In genomic region chr13:21055016-21055415, GRCh38 we compare ENCODE assay signal across 23 cellular contexts. TPM values are rescaled to one million over a fixed set of nuclear protein-coding genes. Genes with fewer than 3 reads are reported as not detected.
A peak's percentile ranks its signal among the peaks of the same experiment; 100 is the strongest.
DNase-seq lines count a peak whose midpoint lies in the region; ATAC-seq and TF ChIP-seq lines count a peak whose summit lies in the region.
"Had no signal": no experiment of that assay in that cellular context is flagged by ENCODE, and none has a peak within 500 bp of the region (broad histone marks: within the 10 kb centered on the region; RNA-seq: fewer than 3 reads in every experiment).

No MANE protein-coding gene starts in this region.

- no peak overlapping the region for H3K18ac ChIP-seq in mesenchymal stem cell (ENCODE audit: low read depth in 1 of 2, low read length in 2 of 2)

- H3K23ac ChIP-seq in mesenchymal stem cell (ENCODE audit: low read length in 2 of 2) = no peak overlapping the region

- H2AK5ac ChIP-seq in mesenchymal stem cell (ENCODE audit: low read length, severe bottlenecking) = no peak overlapping the region

- H3K4ac ChIP-seq in mesenchymal stem cell (ENCODE audit: low read depth in 1 of 2, low read length in 2 of 2) = no peak overlapping the region

- no peak overlapping the region for H3K4me3 Mint-ChIP-seq in T-helper 2 cell treated with Interferon-gamma antibody and Interleukin-4, amounts not matched to agents 5 μg/mL and 100 μg/mL, for 36 hours
- H3K4me3 Mint-ChIP-seq: effector memory CD8-positive, alpha-beta T cell; nephron had no signal

- no peak overlapping the region for H3K27ac Mint-ChIP-seq in T-helper 2 cell treated with Interferon-gamma antibody and Interleukin-4, amounts not matched to agents 5 μg/mL and 100 μg/mL, for 36 hours
- H3K27ac Mint-ChIP-seq: brain; effector memory CD8-positive, alpha-beta T cell had no signal

- peaks cover 0 to 81% (median 12%) of the 10 kb centered on the region in 11 experiments; a peak in 10 of 22 replicates for H3K36me3 ChIP-seq in BLaER1 treated with 17β-estradiol and CSF1 and Interleukin-3, amounts not matched to agents 10 nM and 100 nM
- H3K36me3 ChIP-seq in mesenchymal stem cell (ENCODE audit: control insufficient read depth in 1 of 2, insufficient read depth in 2 of 2, low read depth in 1 of 2, low read length in 2 of 2) (peaks cover 2 to 20% of the 10 kb centered on the region in 2 experiments), skeletal muscle tissue (ENCODE audit: control insufficient read depth in 3 of 3, insufficient read depth in 3 of 3, low read length in 3 of 3) (no peaks in the 10 kb centered on the region)
- H3K36me3 ChIP-seq: upper lobe of right lung had no signal

- H4K91ac ChIP-seq in mesenchymal stem cell (ENCODE audit: low read length) = no peak overlapping the region

- H3K9ac ChIP-seq in BLaER1 treated with 17β-estradiol and CSF1 and Interleukin-3, amounts not matched to agents 10 nM and 100 nM = no peak overlapping the region
- H3K9ac ChIP-seq in mesenchymal stem cell (ENCODE audit: low read length) (peak overlapping the region; percentile 44), skeletal muscle tissue (ENCODE audit: low read depth in 1 of 3, low read length in 3 of 3) (no peak overlapping the region)
- H3K9ac ChIP-seq: KMS-11, parathyroid adenoma had no signal

- H3K4me3 ChIP-seq in BLaER1 treated with 17β-estradiol and CSF1 and Interleukin-3, amounts not matched to agents 10 nM and 100 nM = no peak overlapping the region
- no peak overlapping the region for H3K4me3 ChIP-seq in mesenchymal stem cell (ENCODE audit: insufficient read depth in 1 of 2, low read depth in 1 of 2, low read length in 2 of 2)
- no peak overlapping the region for H3K4me3 ChIP-seq in skeletal muscle tissue (ENCODE audit: low read length in 3 of 3)
- H3K4me3 ChIP-seq: SJSA1, upper lobe of right lung had no signal

- no peak overlapping the region for H3K27ac ChIP-seq in BLaER1 treated with 17β-estradiol and CSF1 and Interleukin-3, amounts not matched to agents 10 nM and 100 nM
- H3K27ac ChIP-seq in mesenchymal stem cell (ENCODE audit: low read length, poor library complexity, severe bottlenecking) = no peak overlapping the region
- H3K27ac ChIP-seq in skeletal muscle tissue (ENCODE audit: low read depth, low read length) = peak overlapping the region; percentile 71
- H3K27ac ChIP-seq: KMS-11, parathyroid adenoma, upper lobe of right lung had no signal

- no peak overlapping the region for H2BK15ac ChIP-seq in mesenchymal stem cell (ENCODE audit: low read depth, poor library complexity, severe bottlenecking)

- ATAC-seq in SK-N-SH treated with all-trans-retinoic acid at 6 μM for 48 hours = peak; percentile 11
- ATAC-seq in GM18511 (IDR thresholded peaks at IDR 0.05; ENCODE audit: unreplicated experiment) = no peak
- ATAC-seq: effector memory CD8-positive, alpha-beta T cell; esophagus mucosa; sciatic nerve; upper lobe of right lung had no signal

- no peaks in the 10 kb centered on the region for H3K9me3 Mint-ChIP-seq in T-helper 2 cell treated with Interferon-gamma antibody and Interleukin-4, amounts not matched to agents 5 μg/mL and 100 μg/mL, for 36 hours
- H3K9me3 Mint-ChIP-seq: brain; effector memory CD8-positive, alpha-beta T cell; nephron had no signal

- H3K4me1 ChIP-seq in BLaER1 treated with 17β-estradiol and CSF1 and Interleukin-3, amounts not matched to agents 10 nM and 100 nM = peaks cover 67 to 98% (median 77%) of the 10 kb centered on the region in 10 experiments
- peaks cover 12% of the 10 kb centered on the region for H3K4me1 ChIP-seq in mesenchymal stem cell (ENCODE audit: control insufficient read depth, insufficient read depth, low read depth, low read length)
- peaks cover 57 to 73% (median 59%) of the 10 kb centered on the region in 3 donors for H3K4me1 ChIP-seq in skeletal muscle tissue (ENCODE audit: control insufficient read depth in 3 of 3, insufficient read depth in 3 of 3, low read length in 3 of 3)
- H3K4me1 ChIP-seq: parathyroid adenoma had no signal

- peaks cover 41% of the 10 kb centered on the region for H3K27me3 Mint-ChIP-seq in T-helper 2 cell treated with Interferon-gamma antibody and Interleukin-4, amounts not matched to agents 5 μg/mL and 100 μg/mL, for 36 hours (ENCODE audit: low read depth)
- H3K27me3 Mint-ChIP-seq: effector memory CD8-positive, alpha-beta T cell had no signal

- no peak overlapping the region for H4K8ac ChIP-seq in mesenchymal stem cell (ENCODE audit: low read length)

- H3K36me3 Mint-ChIP-seq in T-helper 2 cell treated with Interferon-gamma antibody and Interleukin-4, amounts not matched to agents 5 μg/mL and 100 μg/mL, for 36 hours (ENCODE audit: low read depth) = no peaks in the 10 kb centered on the region
- H3K36me3 Mint-ChIP-seq: brain had no signal

- 100% methylated on average over 1 of the region's 2 CpGs for WGBS in mesenchymal stem cell

- no peak overlapping the region for H2BK5ac ChIP-seq in mesenchymal stem cell (ENCODE audit: low read depth, low read length, poor library complexity, severe bottlenecking)

- H3K14ac ChIP-seq in mesenchymal stem cell (ENCODE audit: low read length in 2 of 2) = no peak overlapping the region

- H3K4me1 Mint-ChIP-seq in T-helper 2 cell treated with Interferon-gamma antibody and Interleukin-4, amounts not matched to agents 5 μg/mL and 100 μg/mL, for 36 hours (ENCODE audit: low read depth) = peaks cover 3% of the 10 kb centered on the region

- H3K9me3 ChIP-seq in BLaER1 treated with 17β-estradiol and CSF1 and Interleukin-3, amounts not matched to agents 10 nM and 100 nM (replicated peaks in 1 of 11) = no peaks in the 10 kb centered on the region
- no peaks in the 10 kb centered on the region for H3K9me3 ChIP-seq in mesenchymal stem cell (ENCODE audit: control insufficient read depth, low read length)
- no peaks in the 10 kb centered on the region for H3K9me3 ChIP-seq in skeletal muscle tissue (ENCODE audit: control insufficient read depth in 3 of 3, low read length in 3 of 3)
- H3K9me3 ChIP-seq: SJSA1, upper lobe of right lung had no signal

- H2BK12ac ChIP-seq in mesenchymal stem cell (ENCODE audit: low read length in 2 of 2) = no peak overlapping the region

- no peak overlapping the region for H2BK120ac ChIP-seq in mesenchymal stem cell (ENCODE audit: low read depth, low read length)

- no peaks in the 10 kb centered on the region for H3K79me1 ChIP-seq in mesenchymal stem cell (replicated peaks; ENCODE audit: low read length, poor library complexity, severe bottlenecking)

- no peak overlapping the region for H2AFZ ChIP-seq in mesenchymal stem cell (ENCODE audit: low read depth, low read length)
- H2AFZ ChIP-seq: parathyroid adenoma had no signal

- peaks cover 81 to 100% (median 96%) of the 10 kb centered on the region in 11 experiments for H4K20me1 ChIP-seq in BLaER1 treated with 17β-estradiol and CSF1 and Interleukin-3, amounts not matched to agents 10 nM and 100 nM

- peak overlapping the region in 10 of 11 experiments; percentile 32 to 99 (median 67); a peak in 18 of 22 replicates for H3K4me2 ChIP-seq in BLaER1 treated with 17β-estradiol and CSF1 and Interleukin-3, amounts not matched to agents 10 nM and 100 nM
- no peak overlapping the region for H3K4me2 ChIP-seq in mesenchymal stem cell (ENCODE audit: low read length, poor library complexity, severe bottlenecking)
- H3K4me2 ChIP-seq: KMS-11 had no signal

- DNase-seq in mesenchymal stem cell = no peak
- no peak for DNase-seq in activated naive CD4-positive, alpha-beta T cell treated with anti-CD3 and anti-CD28 coated beads, Interleukin-2, amount 50 U/mL, for 16 hours
- DNase-seq in AG08395 (ENCODE audit: low spot score) = no peak
- DNase-seq in T-helper 2 cell treated with Interferon-gamma antibody and Interleukin-4, amounts not matched to agents 5 μg/mL and 100 μg/mL, for 36 hours (ENCODE audit: low spot score) = no peak
- DNase-seq: ACHN; activated gamma-delta T cell; effector memory CD8-positive, alpha-beta T cell; islet precursor cell; left ventricle myocardium superior; NCI-H526 treated with DMSO at 0.1 percent for 48 hours; stimulated activated CD8-positive, alpha-beta memory T cell treated with anti-CD3 and anti-CD28 coated beads, Interleukin-4, amount 100 ng/mL, for 48 hours; upper lobe of right lung had no signal

- H3K27me3 ChIP-seq in BLaER1 treated with 17β-estradiol and CSF1 and Interleukin-3, amounts not matched to agents 10 nM and 100 nM = peaks cover 0 to 7% (median 5%) of the 10 kb centered on the region in 11 experiments; a peak in 12 of 22 replicates
- H3K27me3 ChIP-seq in mesenchymal stem cell (ENCODE audit: control insufficient read depth in 1 of 2, insufficient read depth in 1 of 2, low read length in 2 of 2) (no peaks in the 10 kb centered on the region), skeletal muscle tissue (ENCODE audit: control insufficient read depth in 3 of 3, insufficient read depth in 3 of 3, low read length in 3 of 3) (no peaks in the 10 kb centered on the region)
- H3K27me3 ChIP-seq: SJSA1, upper lobe of right lung had no signal

TF ChIP-seq in SK-N-SH treated with all-trans-retinoic acid at 6 μM for 48 hours, 23 proteins besides CTCF, POLR2A, EP300 and RAD21 (continues in another document):
- TF ChIP-seq PPARA (CRISPR knock-in tag; IDR thresholded peaks at IDR 0.05; ENCODE audit: borderline replicate concordance) (no peak), ARNTL (CRISPR knock-in tag; IDR thresholded peaks at IDR 0.05; ENCODE audit: borderline replicate concordance, low read depth) (no peak), RARB (CRISPR knock-in tag; IDR thresholded peaks at IDR 0.05) (no peak), PATZ1 (CRISPR knock-in tag; IDR thresholded peaks at IDR 0.05; ENCODE audit: borderline replicate concordance) (no peak), ZNF565 (CRISPR knock-in tag; conservative IDR thresholded peaks at IDR 0.05; ENCODE audit: low read depth) (no peak), ESRRG (CRISPR knock-in tag; IDR thresholded peaks at IDR 0.05) (no peak)

RNA-seq across cellular contexts. Expression of gene LATS2, which starts 6.4 kb away (rescaled TPM):
- polyA plus RNA-seq in mesenchymal stem cell (2013, experiment 1 of 2) = 23.0 TPM
- polyA plus RNA-seq in mesenchymal stem cell (2013, experiment 2 of 2) = 23.1 TPM
- 8.9 TPM for total RNA-seq in skeletal muscle tissue
